In genomic region chr2:28413896-28414290, GRCh38 we compare ENCODE assay signal across 10 cellular contexts. TPM values are rescaled to one million over a fixed set of nuclear protein-coding genes. Genes with fewer than 3 reads are reported as not detected.
DNase-seq lines count a peak whose midpoint lies in the region; ATAC-seq and TF ChIP-seq lines count a peak whose summit lies in the region.
"Had no signal": no experiment of that assay in that cellular context is flagged by ENCODE, and none has a peak within 500 bp of the region (broad histone marks: within the 10 kb centered on the region; RNA-seq: fewer than 3 reads in every experiment).

No MANE protein-coding gene starts in this region.

- ATAC-seq in sciatic nerve, result peak; percentile 7
- no peak for ATAC-seq in GM21515 (IDR thresholded peaks at IDR 0.05; ENCODE audit: unreplicated experiment)
- ATAC-seq in stimulated activated naive CD8-positive, alpha-beta T cell treated with anti-CD3 and anti-CD28 coated beads, Interleukin-15, Interleukin-2, amounts not matched to agents 100 U/mL and 50 U/mL, for 24 hours, result no peak

- H3K36me3 Mint-ChIP-seq in endothelial cell (ENCODE audit: low read depth, unreplicated experiment), result peaks cover 26% of the 10 kb centered on the region

- DNase-seq in NCI-H748 (lab: John Stamatoyannopoulos, UW; ENCODE audit: unreplicated experiment), result peak; percentile 10
- DNase-seq in NCI-H748 treated with DMSO at 0.1 percent for 48 hours (lab: John Stamatoyannopoulos, UW), result no peak
- peak; percentile 66 for DNase-seq in NCI-H69 (lab: John Stamatoyannopoulos, UW)
- DNase-seq in endothelial cell (ENCODE audit: low spot score), result no peak
- DNase-seq in sciatic nerve (ENCODE audit: low spot score), result no peak
- no peak for DNase-seq in stimulated activated naive CD8-positive, alpha-beta T cell treated with anti-CD3 and anti-CD28 coated beads, Interleukin-15, Interleukin-2, amounts not matched to agents 100 U/mL and 50 U/mL, for 24 hours
- DNase-seq in amniotic stem cell (lab: John Stamatoyannopoulos, UW), result no peak
- DNase-seq: Karpas-422, small intestine had no signal

- H3K4me1 Mint-ChIP-seq in endothelial cell (ENCODE audit: unreplicated experiment), result peaks cover 11% of the 10 kb centered on the region

- no peaks in the 10 kb centered on the region for H3K9me3 Mint-ChIP-seq in endothelial cell (ENCODE audit: unreplicated experiment)

- intact Hi-C loops in sciatic nerve (cut with DNase I), result no loop called here

- peak overlapping the region; percentile 31 for H3K4me3 Mint-ChIP-seq in endothelial cell (ENCODE audit: unreplicated experiment)

- no peak overlapping the region for H3K27ac Mint-ChIP-seq in endothelial cell (ENCODE audit: unreplicated experiment)

- H3K27me3 Mint-ChIP-seq in endothelial cell (ENCODE audit: unreplicated experiment), result peaks cover 10% of the 10 kb centered on the region

- TF ChIP-seq CTCF in endothelial cell (IDR thresholded peaks at IDR 0.05; ENCODE audit: unreplicated experiment), result no peak

RNA-seq across cellular contexts. Expression of gene FOSL2, which starts 21.2 kb away (rescaled TPM):
- total RNA-seq in endothelial cell (ENCODE audit: unreplicated experiment) (24.4 TPM), sciatic nerve (230 TPM)

Comparison
In these comparisons a context has a peak if more than half of its experiments do, and no peak if none do; other contexts are left out.
1. DNase-seq: peak in NCI-H748 (single experiment) and NCI-H69 (single experiment); none in NCI-H748 treated with DMSO at 0.1 percent for 48 hours (single experiment), endothelial cell (single experiment), sciatic nerve (single experiment), stimulated activated naive CD8-positive, alpha-beta T cell treated with anti-CD3 and anti-CD28 coated beads, Interleukin-15, Interleukin-2, amounts not matched to agents 100 U/mL and 50 U/mL, for 24 hours (single experiment) and amniotic stem cell (single experiment).